In the genomic region with DNA sequence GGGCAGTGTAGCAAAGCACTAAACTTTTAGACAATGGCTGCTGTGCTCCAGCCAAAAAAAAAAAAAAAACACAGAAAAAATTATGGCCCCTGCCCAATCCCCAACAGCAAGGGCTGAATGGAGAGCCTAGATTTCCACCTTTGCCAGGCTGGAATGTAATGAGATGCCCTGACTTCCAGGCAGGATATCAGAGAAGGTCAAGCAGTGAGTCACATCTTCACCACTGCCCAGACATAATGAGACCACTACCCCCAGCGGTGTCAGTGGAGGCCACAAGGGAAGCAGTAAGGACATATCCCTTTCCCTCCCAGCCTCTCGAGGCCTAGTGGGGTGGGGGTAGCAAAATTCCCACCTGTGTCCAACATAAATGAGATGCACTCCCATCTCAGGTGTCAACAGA, we compare ENCODE assay signal across 22 cellular contexts.
"Had no signal": no experiment of that assay in that cellular context is flagged by ENCODE, and none has a peak within 500 bp of the region (broad histone marks: within the 10 kb centered on the region; RNA-seq: fewer than 3 reads in every experiment).

No MANE protein-coding gene starts in this region.

- H3K9me3 Mint-ChIP-seq: activated naive CD8-positive, alpha-beta T cell treated with anti-CD3 and anti-CD28 coated beads, Interleukin-2, amount 50 U/mL, for 24 hours; neural crest cell; stimulated activated effector memory CD8-positive, alpha-beta T cell treated with anti-CD3 and anti-CD28 coated beads, Interleukin-12 subunit alpha, Interleukin-12 subunit beta, amount 100 ng/mL, for 72 hours had no signal

- FAIRE-seq: frontal cortex, TTC549 had no signal

- H3K27me3 Mint-ChIP-seq: activated naive CD8-positive, alpha-beta T cell treated with anti-CD3 and anti-CD28 coated beads, Interleukin-2, amount 50 U/mL, for 24 hours had no signal

- DNase-seq: activated CD4-positive, alpha-beta T cell treated with anti-CD3 and anti-CD28 coated beads for 48 hours; activated CD8-positive, alpha-beta T cell treated with anti-CD3 and anti-CD28 coated beads, Interleukin-2, amount 10 ng/mL, durations not matched to agents 7 days and 5 days; activated naive CD4-positive, alpha-beta T cell; activated naive CD8-positive, alpha-beta T cell treated with anti-CD3 and anti-CD28 coated beads, Interleukin-2, amount 50 U/mL, for 24 hours; aorta; heart left ventricle; immature natural killer cell; left colon; lower lobe of right lung; ovary; sigmoid colon; T-helper 2 cell; upper lobe of right lung had no signal

- H3K4me3 ChIP-seq: cardiac muscle cell, heart left ventricle, lower lobe of right lung, ovary, sigmoid colon, thoracic aorta, upper lobe of right lung had no signal

- H3K9me3 ChIP-seq: heart left ventricle, lower lobe of right lung, ovary, sigmoid colon, thoracic aorta, upper lobe of right lung had no signal

- H3K27me3 ChIP-seq: cardiac muscle cell, ovary, sigmoid colon, upper lobe of right lung had no signal

- H3K4me1 ChIP-seq: heart left ventricle, lower lobe of right lung, sigmoid colon, upper lobe of right lung had no signal

- H3K4me3 Mint-ChIP-seq: activated CD8-positive, alpha-beta T cell treated with anti-CD3 and anti-CD28 coated beads, Interleukin-2, amount 10 ng/mL, durations not matched to agents 7 days and 5 days; activated naive CD8-positive, alpha-beta T cell treated with anti-CD3 and anti-CD28 coated beads, Interleukin-2, amount 50 U/mL, for 24 hours; immature natural killer cell; mesothelial cell of epicardium; neural crest cell; stimulated activated effector memory CD8-positive, alpha-beta T cell treated with anti-CD3 and anti-CD28 coated beads, Interleukin-12 subunit alpha, Interleukin-12 subunit beta, amount 100 ng/mL, for 72 hours; WTC11 had no signal

- H3K27ac ChIP-seq: cardiac muscle cell, epithelial cell of prostate, heart left ventricle, lower lobe of right lung, ovary, sigmoid colon, thoracic aorta, upper lobe of right lung had no signal

- H3K27ac Mint-ChIP-seq: activated CD8-positive, alpha-beta T cell treated with anti-CD3 and anti-CD28 coated beads, Interleukin-2, amount 10 ng/mL, durations not matched to agents 7 days and 5 days; activated naive CD8-positive, alpha-beta T cell treated with anti-CD3 and anti-CD28 coated beads, Interleukin-2, amount 50 U/mL, for 24 hours; immature natural killer cell; mesothelial cell of epicardium; stimulated activated effector memory CD8-positive, alpha-beta T cell treated with anti-CD3 and anti-CD28 coated beads, Interleukin-12 subunit alpha, Interleukin-12 subunit beta, amount 100 ng/mL, for 72 hours; WTC11 had no signal

- ATAC-seq: activated CD8-positive, alpha-beta T cell treated with anti-CD3 and anti-CD28 coated beads, Interleukin-2, amount 10 ng/mL, durations not matched to agents 7 days and 5 days; activated naive CD8-positive, alpha-beta T cell treated with anti-CD3 and anti-CD28 coated beads, Interleukin-2, amount 50 U/mL, for 24 hours; heart left ventricle; left colon; lower lobe of right lung; stimulated activated effector memory CD8-positive, alpha-beta T cell treated with anti-CD3 and anti-CD28 coated beads, Interleukin-12 subunit alpha, Interleukin-12 subunit beta, amount 100 ng/mL, for 72 hours; upper lobe of right lung; WTC11 had no signal

- H3K36me3 Mint-ChIP-seq: immature natural killer cell; mesothelial cell of epicardium; stimulated activated effector memory CD8-positive, alpha-beta T cell treated with anti-CD3 and anti-CD28 coated beads, Interleukin-12 subunit alpha, Interleukin-12 subunit beta, amount 100 ng/mL, for 72 hours; WTC11 had no signal

- H3K4me1 Mint-ChIP-seq: immature natural killer cell; stimulated activated effector memory CD8-positive, alpha-beta T cell treated with anti-CD3 and anti-CD28 coated beads, Interleukin-12 subunit alpha, Interleukin-12 subunit beta, amount 100 ng/mL, for 72 hours; WTC11 had no signal

- H3K36me3 ChIP-seq: cardiac muscle cell, heart left ventricle, lower lobe of right lung, ovary, sigmoid colon, thoracic aorta, upper lobe of right lung had no signal
